9 cellular contexts compared by ENCODE assay signal in the genomic region with DNA sequence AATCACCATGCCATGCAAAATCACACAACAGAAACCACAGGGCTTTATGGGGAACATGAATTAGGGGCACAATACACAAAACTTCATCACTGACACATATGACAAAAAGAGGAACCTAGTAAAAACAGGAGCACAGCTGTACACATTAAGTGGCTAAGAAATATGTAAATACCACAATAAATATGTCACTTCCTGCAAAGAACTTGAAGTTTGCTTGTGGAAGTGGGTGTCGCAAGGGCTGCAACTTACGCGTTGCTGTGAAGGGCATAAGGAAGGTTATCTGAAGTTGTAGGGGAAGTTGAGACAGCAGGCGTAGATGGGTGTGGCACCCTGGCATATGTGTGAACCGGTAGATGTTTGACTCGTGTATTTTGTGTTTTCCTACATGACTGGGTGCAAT. TPM values are rescaled to one million over a fixed set of nuclear protein-coding genes. Genes with fewer than 3 reads are reported as not detected.
A peak's percentile ranks its signal among the peaks of the same experiment; 100 is the strongest.
DNase-seq lines count a peak whose midpoint lies in the region; ATAC-seq, FAIRE-seq and TF ChIP-seq lines count a peak whose summit lies in the region.
"Had no signal": no experiment of that assay in that cellular context is flagged by ENCODE, and none has a peak within 500 bp of the region (broad histone marks: within the 10 kb centered on the region; RNA-seq: fewer than 3 reads in every experiment).

No MANE protein-coding gene starts in this region.

- DNase-seq in right lobe of liver, result peak in 1 of 3 donors; percentile 50
- DNase-seq in HepG2 (ENCODE audit: low spot score), result no peak
- DNase-seq in HL-60 (ENCODE audit: low read depth in 1 of 2, low spot score in 1 of 2), result peak; percentile 67 to 95
- DNase-seq in epithelial cell of esophagus (ENCODE audit: low read depth), result peak; percentile 10
- DNase-seq in MM.1S, result no peak
- no peak for DNase-seq in activated CD4-positive, alpha-beta T cell treated with anti-CD3 and anti-CD28 coated beads, Interleukin-2, amount 50 U/mL, for 4 hours
- no peak for DNase-seq in mesenteric fat pad (ENCODE audit: low spot score)
- DNase-seq in H7, result no peak

- H3K4me2 ChIP-seq in HepG2 (ENCODE audit: low read depth, low read length) (no peak overlapping the region), MM.1S (ENCODE audit: low read depth, low read length) (no peak overlapping the region)
- H3K4me2 ChIP-seq: smooth muscle cell had no signal

- TF ChIP-seq EP300 in HepG2 (IDR thresholded peaks at IDR 0.05; ENCODE audit: low read depth in 2 of 2, low read length in 2 of 2) (no peak), HepG2 (CRISPR knock-in tag; IDR thresholded peaks at IDR 0.05; ENCODE audit: borderline replicate concordance) (no peak)

- H2AFZ ChIP-seq in HepG2 (ENCODE audit: low read length), result no peak overlapping the region
- H2AFZ ChIP-seq in MM.1S (ENCODE audit: low read length), result no peak overlapping the region

- TF ChIP-seq RAD21 in HepG2 (CRISPR knock-in tag; IDR thresholded peaks at IDR 0.05), result no peak

- H4K20me1 ChIP-seq in HepG2 (ENCODE audit: insufficient read depth, low read length), result no peaks in the 10 kb centered on the region
- no peaks in the 10 kb centered on the region for H4K20me1 ChIP-seq in MM.1S (ENCODE audit: insufficient read depth, low read length)

- TF ChIP-seq POLR2A in right lobe of liver (IDR thresholded peaks at IDR 0.05), result no peak
- TF ChIP-seq POLR2A in HepG2 (IDR thresholded peaks at IDR 0.05; ENCODE audit: insufficient read depth in 1 of 2, low read depth in 2 of 2, low read length in 2 of 2), result no peak

- H3K27ac ChIP-seq in right lobe of liver (no peak overlapping the region), HepG2 (ENCODE audit: extremely low read length, insufficient read depth, low read length) (no peak overlapping the region), HL-60 (replicated peaks) (0 out of 2 replicates have a peak overlapping the region, but pooled peaks have one; percentile 22), MM.1S (ENCODE audit: low read length) (no peak overlapping the region)

- no peaks in the 10 kb centered on the region for H3K79me2 ChIP-seq in HepG2 (ENCODE audit: insufficient read depth, low read length)
- H3K79me2 ChIP-seq in MM.1S (ENCODE audit: low read length), result no peaks in the 10 kb centered on the region

- WGBS in right lobe of liver (ENCODE audit: insufficient coverage, low coverage, low lambda C conversion rate, missing lambda C conversion rate), result 37% methylated on average over 6 of the region's 6 CpGs
- 91% methylated on average over 5 of the region's 6 CpGs for WGBS in HepG2 (ENCODE audit: low lambda C conversion rate)

- no TSS peak for BruUV-seq in HepG2 (replicated peaks; lab: Mats Ljungman, UMichigan)

- peaks cover 0 to 3% (median 0%) of the 10 kb centered on the region in 4 donors for H3K9me3 ChIP-seq in right lobe of liver
- H3K9me3 ChIP-seq in HepG2 (ENCODE audit: low read length), result no peaks in the 10 kb centered on the region
- no peaks in the 10 kb centered on the region for H3K9me3 ChIP-seq in MM.1S (replicated peaks; ENCODE audit: insufficient read depth, low read length)

- in situ Hi-C loops in HepG2 (cut with HindIII; ENCODE audit: extremely low pct_ligation_motif_present, low pct_unique_long_range_greater_than_20kb), result loop anchor here (10.0 kb wide), 2 partner anchors 136 to 906 kb away; no protein-coding TSS in a partner anchor

- peak; percentile 54 to 72 (median 64) for ATAC-seq in right lobe of liver
- ATAC-seq in HepG2, result no peak

- H3K27me3 ChIP-seq in right lobe of liver (no peaks in the 10 kb centered on the region), HepG2 (ENCODE audit: control insufficient read depth in 1 of 2, insufficient read depth in 2 of 2, low read length in 2 of 2) (no peaks in the 10 kb centered on the region), HL-60 (ENCODE audit: insufficient read depth, poor library complexity, severe bottlenecking) (no peaks in the 10 kb centered on the region), MM.1S (replicated peaks; ENCODE audit: insufficient read depth, low read length) (no peaks in the 10 kb centered on the region), H7 (ENCODE audit: control insufficient read depth, insufficient read depth, low read length) (no peaks in the 10 kb centered on the region)

- no peaks in the 10 kb centered on the region for H3K9me2 ChIP-seq in MM.1S (replicated peaks; ENCODE audit: insufficient read depth, low read length)

- no peak overlapping the region for H3K9ac ChIP-seq in HepG2 (ENCODE audit: insufficient read depth, low read depth, low read length)
- no peak overlapping the region for H3K9ac ChIP-seq in MM.1S (ENCODE audit: low read length)

- POLR2A ChIA-PET in HepG2 (lab: Yijun Ruan, JAX), result no interaction called here

- H3K4me3 ChIP-seq in right lobe of liver (no peak overlapping the region), HepG2 (replicated peaks in 1 of 3; ENCODE audit: insufficient read depth in 1 of 3, low read depth in 2 of 3, low read length in 3 of 3) (no peak overlapping the region), HL-60 (replicated peaks; ENCODE audit: insufficient read depth, low read length) (no peak overlapping the region), epithelial cell of esophagus (ENCODE audit: low read length) (no peak overlapping the region), MM.1S (ENCODE audit: low read length) (no peak overlapping the region), H7 (ENCODE audit: insufficient read depth, low read depth, low read length) (no peak overlapping the region)
- H3K4me3 ChIP-seq: smooth muscle cell had no signal

- no peak for TF ChIP-seq CTCF in right lobe of liver (IDR thresholded peaks at IDR 0.05)
- TF ChIP-seq CTCF in HepG2 (CRISPR knock-in tag; IDR thresholded peaks at IDR 0.05), result no peak
- TF ChIP-seq CTCF in HL-60 (IDR thresholded peaks at IDR 0.05; ENCODE audit: insufficient read depth, low read length), result no peak
- TF ChIP-seq CTCF in epithelial cell of esophagus (IDR thresholded peaks at IDR 0.05; ENCODE audit: insufficient read depth, low read depth, low read length, missing control alignments), result no peak
- TF ChIP-seq CTCF in MM.1S (IDR thresholded peaks at IDR 0.05; ENCODE audit: low read length), result no peak

- no peaks in the 10 kb centered on the region for H3K4me1 ChIP-seq in right lobe of liver
- H3K4me1 ChIP-seq in HepG2 (ENCODE audit: insufficient read depth, low read length), result no peaks in the 10 kb centered on the region
- no peaks in the 10 kb centered on the region for H3K4me1 ChIP-seq in MM.1S (ENCODE audit: low read length)

- CTCF ChIA-PET in HepG2 (lab: Yijun Ruan, JAX; ENCODE audit: low intra/inter-chr PET ratio, low total read pairs), result no interaction called here

- H3F3A ChIP-seq in MM.1S (ENCODE audit: insufficient read depth, low read length), result no peaks in the 10 kb centered on the region

- H3K36me3 ChIP-seq in right lobe of liver (no peaks in the 10 kb centered on the region), HepG2 (replicated peaks in 1 of 2; ENCODE audit: control insufficient read depth in 1 of 2, insufficient read depth in 2 of 2, low read length in 2 of 2) (no peaks in the 10 kb centered on the region), MM.1S (replicated peaks; ENCODE audit: insufficient read depth, low read length) (no peaks in the 10 kb centered on the region), H7 (replicated peaks; ENCODE audit: control insufficient read depth, insufficient read depth, low read length) (no peaks in the 10 kb centered on the region)

- no peak for FAIRE-seq in HepG2 (lab: Jason Lieb, UNC)

- intact Hi-C loops in right lobe of liver (cut with DNase I) (no loop called here), HepG2 (cut with micrococcal nuclease; ENCODE audit: unreplicated experiment) (no loop called here)

TF ChIP-seq in HepG2, 621 proteins besides CTCF, POLR2A, EP300 and RAD21 (continues in another document):
- TF ChIP-seq ZBTB21 (CRISPR knock-in tag; IDR thresholded peaks at IDR 0.05), result no peak
- no peak for TF ChIP-seq GZF1 (CRISPR knock-in tag; IDR thresholded peaks at IDR 0.05)
- no peak for TF ChIP-seq MTF2 (CRISPR knock-in tag; IDR thresholded peaks at IDR 0.05; ENCODE audit: borderline replicate concordance)
- TF ChIP-seq ZFYVE20 (CRISPR knock-in tag; IDR thresholded peaks at IDR 0.05; ENCODE audit: borderline replicate concordance, low read depth), result no peak
- no peak for TF ChIP-seq GABPA (IDR thresholded peaks at IDR 0.05; ENCODE audit: low read depth, low read length)
- TF ChIP-seq GABPA (CRISPR knock-in tag; IDR thresholded peaks at IDR 0.05; ENCODE audit: low read depth), result no peak
- no peak for TF ChIP-seq XBP1 (CRISPR knock-in tag; IDR thresholded peaks at IDR 0.05)
- TF ChIP-seq ZNF547 (CRISPR knock-in tag; IDR thresholded peaks at IDR 0.05), result no peak
- no peak for TF ChIP-seq ZNF569 (CRISPR knock-in tag; IDR thresholded peaks at IDR 0.05; ENCODE audit: borderline replicate concordance)
- no peak for TF ChIP-seq ZNF292 (CRISPR knock-in tag; IDR thresholded peaks at IDR 0.05; ENCODE audit: borderline replicate concordance, low read depth)
- TF ChIP-seq NRL (CRISPR knock-in tag; IDR thresholded peaks at IDR 0.05; ENCODE audit: borderline replicate concordance), result no peak

RNA-seq across cellular contexts. Expression of gene CLCN4, which starts 42.4 kb away (rescaled TPM):
- total RNA-seq in right lobe of liver (1 to 10 TPM; 3.5 to 5.5 (median 4.0) TPM), HepG2 (2016; rRNA removed; fragmentation: Illumina TruSeq; extraction: Trizol) (2.5 and 2.6 TPM in 2 replicates), mesenteric fat pad (2.6 TPM)
- total RNA-seq in HepG2 (2016; cell fraction: cytosol; rRNA removed; fragmentation: Illumina TruSeq; extraction: Trizol; ENCODE audit: low read depth), result 0.53 and 0.81 TPM in 2 replicates
- total RNA-seq in HepG2 (2016; cell fraction: insoluble cytoplasmic fraction; rRNA removed; fragmentation: Illumina TruSeq; extraction: Trizol), result 2.4 and 2.7 TPM in 2 replicates
- 1.00 and 1.1 TPM in 2 replicates for total RNA-seq in HepG2 (2016; cell fraction: membrane; rRNA removed; fragmentation: Illumina TruSeq; extraction: Trizol)
- total RNA-seq in HepG2 (2016; cell fraction: nucleus; rRNA removed; fragmentation: Illumina TruSeq; extraction: Trizol), result 2.7 and 3.0 TPM in 2 replicates
- 1.8 and 1.9 TPM in 2 replicates for polyA plus RNA-seq in HepG2 (2011; rRNA removed)
- 2.3 and 2.4 TPM in 2 replicates for polyA plus RNA-seq in HepG2 (2011; cell fraction: cytosol; rRNA removed)
- 1.2 and 1.9 TPM in 2 replicates for polyA plus RNA-seq in HepG2 (2011; cell fraction: nucleus; rRNA removed)
- 1.6 and 1.9 TPM in 2 replicates for polyA plus RNA-seq in HepG2 (2012)
- 0.17 and 0.18 TPM in 2 replicates for polyA plus RNA-seq in HepG2 (2016; cell fraction: cytosol; fragmentation: Illumina TruSeq; extraction: Trizol; ENCODE audit: low read depth)
- 1.6 and 1.7 TPM in 2 replicates for polyA plus RNA-seq in HepG2 (2016; cell fraction: insoluble cytoplasmic fraction; fragmentation: Illumina TruSeq; extraction: Trizol; ENCODE audit: low read depth)
- 0.66 and 0.90 TPM in 2 replicates for polyA plus RNA-seq in HepG2 (2016; cell fraction: membrane; fragmentation: Illumina TruSeq; extraction: Trizol; ENCODE audit: low read depth)
- polyA plus RNA-seq in HepG2 (2016; cell fraction: nucleus; fragmentation: Illumina TruSeq; extraction: Trizol; ENCODE audit: insufficient read depth, low read depth), result 2.5 and 2.8 TPM in 2 replicates
- 1.7 and 8.7 TPM in 2 replicates for polyA minus RNA-seq in HepG2 (2011; rRNA and poly(A)+ RNA removed; ENCODE audit: low replicate concordance)
- 3.8 and 5.8 TPM in 2 replicates for polyA minus RNA-seq in HepG2 (2011; cell fraction: cytosol; rRNA and poly(A)+ RNA removed)
- 2.8 and 3.4 TPM in 2 replicates for polyA minus RNA-seq in HepG2 (2011; cell fraction: nucleus; rRNA and poly(A)+ RNA removed)
- total RNA-seq in H7 (2014; rRNA removed; shearing (Covaris generic)), result 4.2 and 4.3 TPM in 2 replicates

Comparison
In these comparisons a context has a peak if more than half of its experiments do, and no peak if none do; other contexts are left out.
1. DNase-seq: peak in HL-60 (2 of 2) and epithelial cell of esophagus (single experiment); none in HepG2 (single experiment), MM.1S (single experiment), activated CD4-positive, alpha-beta T cell treated with anti-CD3 and anti-CD28 coated beads, Interleukin-2, amount 50 U/mL, for 4 hours (0 of 2), mesenteric fat pad (single experiment) and H7 (single experiment).